Comparison of ENCODE assay signal across 2 cellular contexts in genomic region chr1:92929461-92929860, GRCh38.
TF ChIP-seq lines count a peak whose summit lies in the region.

No MANE protein-coding gene starts in this region.

TF ChIP-seq in HepG2, 621 proteins besides CTCF, POLR2A, EP300 and RAD21:
- TF ChIP-seq JUND (CRISPR knock-in tag; IDR thresholded peaks at IDR 0.05) (no peak), ZNF780A (CRISPR knock-in tag; IDR thresholded peaks at IDR 0.05) (no peak)
TF ChIP-seq in HepG2: peak in this region for 0.

TF ChIP-seq in HEK293, 187 proteins besides CTCF, POLR2A, EP300 and RAD21:
- TF ChIP-seq ATF2 (tag by site-specific recombination; IDR thresholded peaks at IDR 0.05; ENCODE audit: low read depth): 0 out of 2 replicates have a peak, but pooled peaks have one; percentile 7
- TF ChIP-seq ZNF623 (tag by site-specific recombination; IDR thresholded peaks at IDR 0.05): no peak
- no peak for TF ChIP-seq SP3 (tag by site-specific recombination; IDR thresholded peaks at IDR 0.05)
- no peak for TF ChIP-seq PRDM2 (tag by site-specific recombination; IDR thresholded peaks at IDR 0.05; ENCODE audit: borderline replicate concordance)
